In genomic region chr5:29077451-29077850, GRCh38 we compare ENCODE assay signal across 25 cellular contexts.
DNase-seq lines count a peak whose midpoint lies in the region; ATAC-seq, FAIRE-seq and TF ChIP-seq lines count a peak whose summit lies in the region.
"Had no signal": no experiment of that assay in that cellular context is flagged by ENCODE, and none has a peak within 500 bp of the region (broad histone marks: within the 10 kb centered on the region; RNA-seq: fewer than 3 reads in every experiment).

No MANE protein-coding gene starts in this region.

- H3K4me3 Mint-ChIP-seq in natural killer cell treated with Interleukin-12 subunit alpha and Interleukin-12 subunit beta and Interleukin-15 and Interleukin-18, amount 100 ng/mL, for 72 hours = no peak overlapping the region
- no peak overlapping the region for H3K4me3 Mint-ChIP-seq in activated CD8-positive, alpha-beta T cell treated with anti-CD3 and anti-CD28 coated beads for 36 hours
- H3K4me3 Mint-ChIP-seq: activated B cell treated with CpG ODN at 0.5 μM for 24 hours; activated T-helper 17 cell treated with anti-CD3 and anti-CD28 coated beads, Interleukin-2, amount 50 U/mL, for 72 hours; naive B cell; type B pancreatic cell had no signal

- no peak for TF ChIP-seq CTCF in A549 (IDR thresholded peaks at IDR 0.05)
- no peak for TF ChIP-seq CTCF in foreskin keratinocyte (conservative IDR thresholded peaks at IDR 0.05)
- TF ChIP-seq CTCF in activated CD8-positive, alpha-beta T cell treated with anti-CD3 and anti-CD28 coated beads for 36 hours (IDR thresholded peaks at IDR 0.05) = no peak

- no peaks in the 10 kb centered on the region for H3K27me3 Mint-ChIP-seq in natural killer cell treated with Interleukin-12 subunit alpha and Interleukin-12 subunit beta and Interleukin-15 and Interleukin-18, amount 100 ng/mL, for 72 hours
- no peaks in the 10 kb centered on the region for H3K27me3 Mint-ChIP-seq in activated CD8-positive, alpha-beta T cell treated with anti-CD3 and anti-CD28 coated beads for 36 hours
- H3K27me3 Mint-ChIP-seq: activated B cell treated with CpG ODN at 0.5 μM for 24 hours; activated T-helper 17 cell treated with anti-CD3 and anti-CD28 coated beads, Interleukin-2, amount 50 U/mL, for 72 hours; naive B cell; type B pancreatic cell had no signal

- no peak for FAIRE-seq in A549 (lab: Jason Lieb, UNC)

- no peaks in the 10 kb centered on the region for H3K27me3 ChIP-seq in foreskin keratinocyte
- H3K27me3 ChIP-seq: BE2C, SJCRH30 had no signal

- H3K4me1 Mint-ChIP-seq in natural killer cell treated with Interleukin-12 subunit alpha and Interleukin-12 subunit beta and Interleukin-15 and Interleukin-18, amount 100 ng/mL, for 72 hours (ENCODE audit: low read depth in 2 of 2) = no peaks in the 10 kb centered on the region
- no peaks in the 10 kb centered on the region for H3K4me1 Mint-ChIP-seq in activated CD8-positive, alpha-beta T cell treated with anti-CD3 and anti-CD28 coated beads for 36 hours (ENCODE audit: low read depth)
- H3K4me1 Mint-ChIP-seq: activated B cell treated with CpG ODN at 0.5 μM for 24 hours; activated T-helper 17 cell treated with anti-CD3 and anti-CD28 coated beads, Interleukin-2, amount 50 U/mL, for 72 hours; naive B cell had no signal

- peak; percentile 56 to 59; a peak in 3 of 6 replicates for ATAC-seq in A549
- ATAC-seq in foreskin keratinocyte = peak; percentile 92
- ATAC-seq in natural killer cell treated with Interleukin-12 subunit alpha and Interleukin-12 subunit beta and Interleukin-15 and Interleukin-18, amount 100 ng/mL, for 72 hours = no peak
- no peak for ATAC-seq in activated CD8-positive, alpha-beta T cell treated with anti-CD3 and anti-CD28 coated beads for 36 hours
- ATAC-seq: activated naive CD4-positive, alpha-beta T cell treated with anti-CD3 and anti-CD28 coated beads, Interleukin-2, amount 50 U/mL, for 72 hours; activated T-helper 17 cell treated with anti-CD3 and anti-CD28 coated beads, Interleukin-2, amount 50 U/mL, for 72 hours had no signal

- no peaks in the 10 kb centered on the region for H3K36me3 Mint-ChIP-seq in natural killer cell treated with Interleukin-12 subunit alpha and Interleukin-12 subunit beta and Interleukin-15 and Interleukin-18, amount 100 ng/mL, for 72 hours
- no peaks in the 10 kb centered on the region for H3K36me3 Mint-ChIP-seq in activated CD8-positive, alpha-beta T cell treated with anti-CD3 and anti-CD28 coated beads for 36 hours (ENCODE audit: low read depth)
- H3K36me3 Mint-ChIP-seq: naive B cell, type B pancreatic cell had no signal

- H3K4me2 ChIP-seq in A549 = peak overlapping the region; percentile 41; the same call in 2 of the 3 replicates
- H3K4me2 ChIP-seq: smooth muscle cell had no signal

- POLR2A ChIA-PET in A549 (lab: Yijun Ruan, JAX) = no interaction called here
- POLR2A ChIA-PET in activated CD8-positive, alpha-beta T cell treated with anti-CD3 and anti-CD28 coated beads for 36 hours (lab: Charles Lee) = no interaction called here

- peak overlapping the region; percentile 19 to 31; a peak in 2 of 6 replicates for H3K27ac ChIP-seq in A549
- H3K27ac ChIP-seq in foreskin keratinocyte = no peak overlapping the region
- H3K27ac ChIP-seq: SJCRH30 had no signal

- no peaks in the 10 kb centered on the region for H3K9me3 ChIP-seq in A549
- H3K9me3 ChIP-seq: BE2C, SJCRH30 had no signal

- TF ChIP-seq RAD21 in A549 (conservative IDR thresholded peaks at IDR 0.05 in 1 of 2, IDR thresholded peaks at IDR 0.05 in 1 of 2) = no peak

- no peak overlapping the region for H3K27ac Mint-ChIP-seq in natural killer cell treated with Interleukin-12 subunit alpha and Interleukin-12 subunit beta and Interleukin-15 and Interleukin-18, amount 100 ng/mL, for 72 hours
- H3K27ac Mint-ChIP-seq in activated CD8-positive, alpha-beta T cell treated with anti-CD3 and anti-CD28 coated beads for 36 hours = no peak overlapping the region
- H3K27ac Mint-ChIP-seq: activated B cell treated with CpG ODN at 0.5 μM for 24 hours; activated naive CD4-positive, alpha-beta T cell treated with anti-CD3 and anti-CD28 coated beads, Interleukin-2, amount 50 U/mL, for 72 hours; activated T-helper 17 cell treated with anti-CD3 and anti-CD28 coated beads, Interleukin-2, amount 50 U/mL, for 72 hours; naive B cell; type B pancreatic cell had no signal

- peaks cover 28% of the 10 kb centered on the region for H3K9me3 Mint-ChIP-seq in natural killer cell treated with Interleukin-12 subunit alpha and Interleukin-12 subunit beta and Interleukin-15 and Interleukin-18, amount 100 ng/mL, for 72 hours
- peaks cover 16% of the 10 kb centered on the region for H3K9me3 Mint-ChIP-seq in activated CD8-positive, alpha-beta T cell treated with anti-CD3 and anti-CD28 coated beads for 36 hours
- H3K9me3 Mint-ChIP-seq: type B pancreatic cell had no signal

- H3K4me1 ChIP-seq in A549 (peaks cover 4% of the 10 kb centered on the region; the same call in 2 of the 3 replicates), foreskin keratinocyte (no peaks in the 10 kb centered on the region)
- H3K4me1 ChIP-seq: BE2C, SJCRH30 had no signal

- intact Hi-C loops in activated CD8-positive, alpha-beta T cell treated with anti-CD3 and anti-CD28 coated beads for 36 hours (cut with micrococcal nuclease) = no loop called here

- no peak for TF ChIP-seq POLR2A in A549 (IDR thresholded peaks at IDR 0.05; ENCODE audit: low read length)

- no peak overlapping the region for H3K4me3 ChIP-seq in A549
- H3K4me3 ChIP-seq: SJCRH30, smooth muscle cell had no signal

- CTCF ChIA-PET in A549 (lab: Yijun Ruan, JAX) = no interaction called here
- CTCF ChIA-PET in activated CD8-positive, alpha-beta T cell treated with anti-CD3 and anti-CD28 coated beads for 36 hours (lab: Charles Lee) = no interaction called here

- TF ChIP-seq EP300 in A549 (IDR thresholded peaks at IDR 0.05) = no peak

- 30% methylated on average over 5 of the region's 5 CpGs for WGBS in A549 (ENCODE audit: missing lambda C conversion rate)

- peak in 1 of 2 experiments; percentile 45 for DNase-seq in A549 (ENCODE audit: low read depth in 1 of 2, low spot score in 1 of 2)
- peak; percentile 57 for DNase-seq in LoVo (ENCODE audit: low spot score)
- DNase-seq in SW 1271 (lab: John Stamatoyannopoulos, UW) = peak; percentile 22 to 64
- peak; percentile 55 to 73 for DNase-seq in foreskin keratinocyte
- DNase-seq in activated CD4-positive, alpha-beta T cell treated with anti-CD3 and anti-CD28 coated beads for 1 hour = no peak
- DNase-seq in natural killer cell treated with Interleukin-12 subunit alpha and Interleukin-12 subunit beta and Interleukin-15 and Interleukin-18, amount 100 ng/mL, for 72 hours (ENCODE audit: low spot score) = no peak
- DNase-seq in activated CD8-positive, alpha-beta T cell treated with anti-CD3 and anti-CD28 coated beads for 36 hours = no peak
- no peak for DNase-seq in NCI-H2171 treated with DMSO at 0.1 percent for 48 hours (lab: John Stamatoyannopoulos, UW)
- DNase-seq: activated B cell treated with CpG ODN at 0.5 μM for 24 hours; activated CD4-positive, alpha-beta T cell treated with anti-CD3 and anti-CD28 coated beads, Interleukin-2, amount 50 U/mL, for 4 hours; activated CD8-positive, alpha-beta memory T cell treated with anti-CD3 and anti-CD28 coated beads, Interleukin-2, amount 50 U/mL, for 48 hours; aorta; BE2C; central memory CD4-positive, alpha-beta T cell; DMS79 treated with DMSO at 0.1 percent for 48 hours; Kasumi-1; mesenchymal stem cell; naive B cell; NCI-H1105 treated with DMSO at 0.1 percent for 48 hours; NCI-H2081; SJCRH30 had no signal

TF ChIP-seq in A549, 52 proteins besides CTCF, POLR2A, EP300 and RAD21:
- TF ChIP-seq SREBF2 (IDR thresholded peaks at IDR 0.05) = no peak
- TF ChIP-seq MAX (IDR thresholded peaks at IDR 0.05) = 0 out of 2 replicates have a peak, but pooled peaks have one; percentile 20
TF ChIP-seq in A549: peak in this region for 1.

Comparison
In these comparisons a context has a peak if more than half of its experiments do, and no peak if none do; other contexts are left out.
1. ATAC-seq: peak in A549 (2 of 2) and foreskin keratinocyte (single experiment); none in natural killer cell treated with Interleukin-12 subunit alpha and Interleukin-12 subunit beta and Interleukin-15 and Interleukin-18, amount 100 ng/mL, for 72 hours (0 of 2) and activated CD8-positive, alpha-beta T cell treated with anti-CD3 and anti-CD28 coated beads for 36 hours (single experiment).
2. DNase-seq: peak in LoVo (single experiment), SW 1271 (2 of 2) and foreskin keratinocyte (2 of 2); none in activated CD4-positive, alpha-beta T cell treated with anti-CD3 and anti-CD28 coated beads for 1 hour (single experiment), natural killer cell treated with Interleukin-12 subunit alpha and Interleukin-12 subunit beta and Interleukin-15 and Interleukin-18, amount 100 ng/mL, for 72 hours (single experiment), activated CD8-positive, alpha-beta T cell treated with anti-CD3 and anti-CD28 coated beads for 36 hours (single experiment) and NCI-H2171 treated with DMSO at 0.1 percent for 48 hours (single experiment).